In the genomic region with DNA sequence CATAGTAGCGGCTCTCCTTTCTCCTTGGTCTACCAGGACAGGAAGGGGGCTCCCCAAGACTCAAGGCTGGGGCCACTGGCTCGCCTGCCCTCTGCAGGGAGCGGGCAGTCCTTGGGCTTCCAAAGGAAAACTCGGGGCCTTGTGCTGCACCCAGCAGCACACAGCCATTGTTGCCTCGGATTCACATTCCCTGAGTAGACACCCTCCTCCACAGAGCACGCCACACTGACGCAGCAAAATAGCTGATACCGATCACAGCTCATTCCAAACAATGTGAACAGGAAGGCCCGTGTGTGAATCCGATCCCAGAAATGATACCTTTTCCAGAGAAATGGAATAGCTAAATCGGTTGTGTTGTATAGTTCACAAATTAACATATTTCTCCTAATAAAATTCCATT, we compare ENCODE assay signal across 26 cellular contexts.
DNase-seq lines count a peak whose midpoint lies in the region; ATAC-seq and TF ChIP-seq lines count a peak whose summit lies in the region.
"Had no signal": no experiment of that assay in that cellular context is flagged by ENCODE, and none has a peak within 500 bp of the region (broad histone marks: within the 10 kb centered on the region; RNA-seq: fewer than 3 reads in every experiment).

No MANE protein-coding gene starts in this region.

- TF ChIP-seq POLR2A in breast epithelium (IDR thresholded peaks at IDR 0.05) = no peak

- no peak for DNase-seq in activated T-cell treated with anti-CD3 and anti-CD28 coated beads, Interleukin-2, amount 50 U/mL, for 72 hours
- DNase-seq in activated T-cell treated with anti-CD3 and anti-CD28 coated beads, Interleukin-2, amount 50 U/mL, for 1 hour = no peak
- no peak for DNase-seq in T-helper 17 cell
- DNase-seq in mesenteric fat pad (ENCODE audit: low spot score) = peak; percentile 77
- no peak for DNase-seq in breast epithelium (ENCODE audit: low spot score in 2 of 2)
- DNase-seq in stimulated activated CD4-positive, alpha-beta T cell treated with anti-CD3 and anti-CD28 coated beads, Interleukin-2, amount 100 ng/mL, for 24 hours = no peak
- no peak for DNase-seq in NCI-H1417 treated with DMSO at 0.1 percent for 48 hours (lab: John Stamatoyannopoulos, UW)
- DNase-seq: 8988T; ACHN; CD4-positive, alpha-beta T cell; COR-L47; DMS53; GM23248; H9; Kasumi-1; NCI-H1092 treated with DMSO at 0.1 percent for 48 hours; NCI-H1436 treated with DMSO at 0.1 percent for 48 hours; NCI-H187 treated with DMSO at 0.1 percent for 48 hours; NCI-H446; NCI-H526; NCI-H82; SHP77 had no signal

- no peaks in the 10 kb centered on the region for H3K27me3 Mint-ChIP-seq in activated T-cell treated with anti-CD3 and anti-CD28 coated beads, Interleukin-2, amount 50 U/mL, for 72 hours (ENCODE audit: low read depth)
- H3K27me3 Mint-ChIP-seq in T-helper 17 cell = no peaks in the 10 kb centered on the region
- H3K27me3 Mint-ChIP-seq: CD4-positive, alpha-beta T cell had no signal

- peaks cover 100% of the 10 kb centered on the region for H3K36me3 ChIP-seq in BLaER1
- H3K36me3 ChIP-seq in breast epithelium = no peaks in the 10 kb centered on the region

- no peak overlapping the region for H3K4me2 ChIP-seq in BLaER1

- H3K9me3 ChIP-seq in BLaER1 = no peaks in the 10 kb centered on the region
- no peaks in the 10 kb centered on the region for H3K9me3 ChIP-seq in T-helper 17 cell (ENCODE audit: control insufficient read depth, low read length, poor library complexity, severe bottlenecking)
- no peaks in the 10 kb centered on the region for H3K9me3 ChIP-seq in breast epithelium

- no peak for TF ChIP-seq CTCF in breast epithelium (IDR thresholded peaks at IDR 0.05)

- 0 out of 2 replicates have a peak overlapping the region, but pooled peaks have one; percentile 27 for H3K9ac ChIP-seq in BLaER1
- H3K9ac ChIP-seq: GM23248 had no signal

- peaks cover 48% of the 10 kb centered on the region for H4K20me1 ChIP-seq in BLaER1

- H3K36me3 Mint-ChIP-seq in activated T-cell treated with anti-CD3 and anti-CD28 coated beads, Interleukin-2, amount 50 U/mL, for 72 hours (ENCODE audit: insufficient read depth in 2 of 2) = peaks cover 12 to 57% of the 10 kb centered on the region in 2 donors
- peaks cover 6% of the 10 kb centered on the region for H3K36me3 Mint-ChIP-seq in T-helper 17 cell (ENCODE audit: low read depth)

- no peaks in the 10 kb centered on the region for H3K9me3 Mint-ChIP-seq in activated T-cell treated with anti-CD3 and anti-CD28 coated beads, Interleukin-2, amount 50 U/mL, for 72 hours
- H3K9me3 Mint-ChIP-seq: CD4-positive, alpha-beta T cell; H9 had no signal

- no peaks in the 10 kb centered on the region for H3K4me1 Mint-ChIP-seq in activated T-cell treated with anti-CD3 and anti-CD28 coated beads, Interleukin-2, amount 50 U/mL, for 72 hours (ENCODE audit: low read depth)
- no peaks in the 10 kb centered on the region for H3K4me1 Mint-ChIP-seq in T-helper 17 cell
- H3K4me1 Mint-ChIP-seq: H9 had no signal

- H3K4me3 ChIP-seq in BLaER1 = no peak overlapping the region
- no peak overlapping the region for H3K4me3 ChIP-seq in breast epithelium
- H3K4me3 ChIP-seq: GM23248 had no signal

- H3K27me3 ChIP-seq in BLaER1 (no peaks in the 10 kb centered on the region), breast epithelium (no peaks in the 10 kb centered on the region)

- H3K4me3 Mint-ChIP-seq in activated T-cell treated with anti-CD3 and anti-CD28 coated beads, Interleukin-2, amount 50 U/mL, for 72 hours = no peak overlapping the region
- no peak overlapping the region for H3K4me3 Mint-ChIP-seq in T-helper 17 cell
- H3K4me3 Mint-ChIP-seq: CD4-positive, alpha-beta T cell; H9 had no signal

- no peak for ATAC-seq in activated T-cell treated with anti-CD3 and anti-CD28 coated beads, Interleukin-2, amount 50 U/mL, for 72 hours (replicated peaks in 1 of 2)
- no peak for ATAC-seq in T-helper 17 cell
- ATAC-seq: HepG2, Panc1 had no signal

- H3K27ac ChIP-seq in BLaER1 = no peak overlapping the region; the same call in 1 of the 2 replicates
- no peak overlapping the region for H3K27ac ChIP-seq in breast epithelium
- H3K27ac ChIP-seq: GM23248, RWPE1 had no signal

- intact Hi-C loops in breast epithelium (cut with DNase I; ENCODE audit: low total_unique reads) = no loop called here

- H3K4me1 ChIP-seq in BLaER1 = no peaks in the 10 kb centered on the region
- H3K4me1 ChIP-seq in breast epithelium = no peaks in the 10 kb centered on the region

- H3K27ac Mint-ChIP-seq in activated T-cell treated with anti-CD3 and anti-CD28 coated beads, Interleukin-2, amount 50 U/mL, for 72 hours = peak overlapping the region; percentile 25
- H3K27ac Mint-ChIP-seq in T-helper 17 cell = peak overlapping the region; percentile 47
- H3K27ac Mint-ChIP-seq: H9 had no signal
